10 cellular contexts compared by ENCODE assay signal in the genomic region with DNA sequence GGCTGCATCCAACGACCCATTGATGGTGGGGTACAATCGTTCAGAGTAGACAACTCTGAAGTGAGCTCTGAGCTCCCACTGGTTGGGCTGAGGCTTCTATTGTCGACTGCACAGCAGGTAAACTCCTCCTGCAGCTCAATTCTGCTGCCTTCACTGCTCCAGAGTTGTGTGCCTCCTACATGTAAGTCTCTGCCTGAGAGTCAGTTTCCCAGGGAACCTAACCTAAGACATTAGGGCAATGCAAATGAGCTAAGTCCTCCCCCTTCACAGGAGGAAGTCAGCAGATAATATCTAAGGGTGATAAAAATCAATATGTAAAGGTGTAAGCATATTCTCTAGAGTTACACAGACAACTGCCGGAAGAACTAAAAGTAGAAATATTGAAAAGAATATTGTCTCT. TPM values are rescaled to one million over a fixed set of nuclear protein-coding genes. Genes with fewer than 3 reads are reported as not detected.
DNase-seq lines count a peak whose midpoint lies in the region; ATAC-seq lines count a peak whose summit lies in the region.
"Had no signal": no experiment of that assay in that cellular context is flagged by ENCODE, and none has a peak within 500 bp of the region (broad histone marks: within the 10 kb centered on the region; RNA-seq: fewer than 3 reads in every experiment).

No MANE protein-coding gene starts in this region.

- no peak for DNase-seq in activated CD4-positive, CD25-positive, alpha-beta regulatory T cell treated with anti-CD3 and anti-CD28 coated beads, Interleukin-2, amount 50 U/mL, for 72 hours
- DNase-seq in naive B cell (peak; percentile 20), NCI-H1694 treated with DMSO at 0.1 percent for 48 hours (lab: John Stamatoyannopoulos, UW) (no peak), mesenteric fat pad (ENCODE audit: low spot score) (no peak), AML-193 (lab: John Stamatoyannopoulos, UW) (no peak)
- DNase-seq: activated gamma-delta T cell treated with Interleukin-2 at 50 U/mL for 16 hours, SJCRH30 had no signal

- peaks cover 0 to 13% of the 10 kb centered on the region in 2 donors for H3K36me3 Mint-ChIP-seq in naive B cell

- peaks cover 42 to 62% (median 49%) of the 10 kb centered on the region in 3 donors for H3K4me1 Mint-ChIP-seq in naive B cell

- H3K9me3 Mint-ChIP-seq in naive B cell = peaks cover 0 to 5% (median 3%) of the 10 kb centered on the region in 7 donors

- peak overlapping the region; percentile 40 to 97 (median 77) for H3K27ac Mint-ChIP-seq in naive B cell

- H3K4me3 Mint-ChIP-seq in naive B cell = peak overlapping the region; percentile 7 to 88 (median 61)

- peak; percentile 61 to 62 for ATAC-seq in activated CD4-positive, CD25-positive, alpha-beta regulatory T cell treated with anti-CD3 and anti-CD28 coated beads, Interleukin-2, amount 50 U/mL, for 24 hours
- peak; percentile 63 for ATAC-seq in GM21825 (IDR thresholded peaks at IDR 0.05; ENCODE audit: unreplicated experiment)
- ATAC-seq in HG03575 (IDR thresholded peaks at IDR 0.05; ENCODE audit: extremely low read depth, insufficient number of reproducible peaks, low FRiP score, unreplicated experiment) = peak; percentile 37
- ATAC-seq in naive B cell (ENCODE audit: low read depth in 2 of 2) = peak; percentile 69 to 71

- H3K27me3 Mint-ChIP-seq in naive B cell = no peaks in the 10 kb centered on the region

RNA-seq across cellular contexts. Expression of a gene that starts 22.5 kb away (rescaled TPM):
- 10 to 100 TPM; 10.0 to 28.9 (median 25.0) TPM for polyA plus RNA-seq in naive B cell (ENCODE audit: low read depth in 6 of 6)
- total RNA-seq in mesenteric fat pad = 23.4 TPM
